Comparison of ENCODE assay signal across 7 cellular contexts in the genomic region with DNA sequence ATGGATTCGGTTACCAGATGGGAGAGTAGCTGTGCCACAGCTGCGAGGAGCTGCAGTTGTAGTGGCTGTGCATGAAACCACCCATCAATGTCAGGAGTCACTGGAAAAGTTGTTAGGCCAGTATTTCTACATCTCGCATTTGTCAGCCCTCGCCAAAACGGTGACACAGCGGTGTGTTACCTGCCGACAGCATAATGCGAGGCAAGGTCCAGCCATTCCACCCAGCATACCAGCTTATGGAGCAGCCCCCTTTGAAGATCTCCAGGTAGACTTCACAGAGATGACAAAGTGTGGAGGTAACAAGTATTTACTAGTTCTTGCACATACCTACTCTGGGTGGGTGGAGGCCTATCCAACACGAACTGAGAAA.
DNase-seq lines count a peak whose midpoint lies in the region; ATAC-seq, FAIRE-seq and TF ChIP-seq lines count a peak whose summit lies in the region.
"Not testable (repeated sequence)": the region's sequence is repeated elsewhere in the genome, so short reads cannot be mapped to it uniquely, and the experiment has no call there.

No MANE protein-coding gene starts in this region.

- H4K20me1 ChIP-seq in hepatocyte (ENCODE audit: insufficient read depth, poor library complexity, severe bottlenecking): not testable (repeated sequence)

- peaks cover 40% of the 10 kb centered on the region for H3K4me1 ChIP-seq in RWPE2 (ENCODE audit: insufficient read depth, poor library complexity, severe bottlenecking)
- H3K4me1 ChIP-seq in hepatocyte (ENCODE audit: insufficient read depth); mucosa of descending colon (ENCODE audit: low read depth); small intestine (ENCODE audit: control insufficient read depth in 2 of 2, insufficient read depth in 1 of 2, low read depth in 1 of 2, low read length in 1 of 2): not testable (repeated sequence)

- not testable (repeated sequence) for H3K27me3 ChIP-seq in RWPE2 (ENCODE audit: insufficient read depth, poor library complexity, severe bottlenecking); bronchial epithelial cell (ENCODE audit: control insufficient read depth, insufficient read depth, low read length); hepatocyte; small intestine (ENCODE audit: control insufficient read depth in 2 of 2, insufficient read depth in 2 of 2, low read length in 2 of 2)

- H3K9me2 ChIP-seq in hepatocyte (replicated peaks; ENCODE audit: insufficient read depth): not testable (repeated sequence)

- not testable (repeated sequence) for H3K9me3 ChIP-seq in RWPE2 (ENCODE audit: severe bottlenecking); hepatocyte (ENCODE audit: low read depth); mucosa of descending colon; small intestine (ENCODE audit: control insufficient read depth, low read depth)

- not testable (repeated sequence) for H2AFZ ChIP-seq in hepatocyte

- H3K36me3 ChIP-seq in RWPE2 (ENCODE audit: low read depth); bronchial epithelial cell (ENCODE audit: control insufficient read depth, insufficient read depth, low read length); hepatocyte (replicated peaks; ENCODE audit: insufficient read depth, low read depth); mucosa of descending colon (ENCODE audit: low read depth); small intestine (ENCODE audit: control insufficient read depth in 2 of 2, insufficient read depth in 2 of 2, low read length in 2 of 2): not testable (repeated sequence)

- not testable (repeated sequence) for ATAC-seq in RWPE2 (ENCODE audit: low read depth); mucosa of descending colon

- intact Hi-C loops in mucosa of descending colon (cut with DNase I, micrococcal nuclease): not testable (repeated sequence)

- TF ChIP-seq CTCF in RWPE2 (IDR thresholded peaks at IDR 0.05; ENCODE audit: poor library complexity, severe bottlenecking); bronchial epithelial cell (IDR thresholded peaks at IDR 0.05; ENCODE audit: insufficient read depth, low read length, severe bottlenecking); hepatocyte (IDR thresholded peaks at IDR 0.05; ENCODE audit: poor library complexity); mucosa of descending colon (IDR thresholded peaks at IDR 0.05): not testable (repeated sequence)

- H3K27ac ChIP-seq in RWPE2 (ENCODE audit: poor library complexity, severe bottlenecking): peak overlapping the region; percentile 97
- not testable (repeated sequence) for H3K27ac ChIP-seq in hepatocyte; small intestine (ENCODE audit: low read depth in 1 of 2, low read length in 1 of 2)

- H3K4me2 ChIP-seq in hepatocyte: not testable (repeated sequence)

- FAIRE-seq in bronchial epithelial cell (lab: Jason Lieb, UNC); small intestine (lab: Jason Lieb, UNC): not testable (repeated sequence)

- DNase-seq in ELF-1 (ENCODE audit: low read depth, low spot score) (peak; percentile 78), NCI-H510A (lab: John Stamatoyannopoulos, UW) (peak; percentile 31), RWPE2 (ENCODE audit: low spot score) (peak; percentile 74), bronchial epithelial cell (ENCODE audit: low read depth) (peak; percentile 91), hepatocyte (ENCODE audit: low spot score) (peak; percentile 42), mucosa of descending colon (peak in 2 of 3 donors; percentile 19 to 50), small intestine (peak; percentile 19)

- not testable (repeated sequence) for H3K79me2 ChIP-seq in hepatocyte

- WGBS in hepatocyte (ENCODE audit: low lambda C conversion rate, missing lambda C conversion rate): 61% methylated on average over 9 of the region's 9 CpGs
- WGBS in small intestine, 3 donors: 44 to 79% (median 61%) methylated on average over 9 of the region's 9 CpGs

- H3K4me3 ChIP-seq in RWPE2 (ENCODE audit: severe bottlenecking); hepatocyte; mucosa of descending colon; small intestine (ENCODE audit: low read depth in 1 of 2, low read length in 2 of 2): not testable (repeated sequence)
- peak overlapping the region; percentile 24 for H3K4me3 ChIP-seq in bronchial epithelial cell (ENCODE audit: low read depth, low read length)

Comparison
In these comparisons a context has a peak if more than half of its experiments do, and no peak if none do; other contexts are left out.
1. DNase-seq: peak in every context shown above with its lines; median percentile 91 in bronchial epithelial cell; 78 in ELF-1; 74 in RWPE2; 42 in hepatocyte; 34 in mucosa of descending colon; 31 in NCI-H510A; 19 in small intestine.